ENCODE assay signal across 14 cellular contexts in genomic region chr9:18596920-18597319, GRCh38.
DNase-seq lines count a peak whose midpoint lies in the region; ATAC-seq and TF ChIP-seq lines count a peak whose summit lies in the region.
"Had no signal": no experiment of that assay in that cellular context is flagged by ENCODE, and none has a peak within 500 bp of the region (broad histone marks: within the 10 kb centered on the region; RNA-seq: fewer than 3 reads in every experiment).

No MANE protein-coding gene starts in this region.

- H3K27me3 ChIP-seq in osteoblast (ENCODE audit: insufficient read depth, low read length) = no peaks in the 10 kb centered on the region
- H3K27me3 ChIP-seq in CD8-positive, alpha-beta T cell (ENCODE audit: insufficient read depth, low read length) = no peaks in the 10 kb centered on the region
- H3K27me3 ChIP-seq: BLaER1, heart right ventricle had no signal

- H3K36me3 Mint-ChIP-seq in CD8-positive, alpha-beta T cell = no peaks in the 10 kb centered on the region
- no peaks in the 10 kb centered on the region for H3K36me3 Mint-ChIP-seq in osteocyte (ENCODE audit: unreplicated experiment)

- H3K36me3 ChIP-seq in osteoblast (ENCODE audit: insufficient read depth, low read length) = peaks cover 13% of the 10 kb centered on the region
- no peaks in the 10 kb centered on the region for H3K36me3 ChIP-seq in CD8-positive, alpha-beta T cell (ENCODE audit: insufficient read depth, low read length)
- H3K36me3 ChIP-seq: BLaER1, heart right ventricle had no signal

- TF ChIP-seq CTCF in cardiac fibroblast (IDR thresholded peaks at IDR 0.05; ENCODE audit: low read depth, low read length) (no peak), osteoblast (IDR thresholded peaks at IDR 0.05; ENCODE audit: extremely low read depth, low read depth, low read length) (no peak), osteocyte (IDR thresholded peaks at IDR 0.05) (no peak)
- no peak for TF ChIP-seq CTCF in CD8-positive, alpha-beta T cell (IDR thresholded peaks at IDR 0.05)

- H3K4me1 Mint-ChIP-seq in CD8-positive, alpha-beta T cell (ENCODE audit: low read depth) = no peaks in the 10 kb centered on the region
- H3K4me1 Mint-ChIP-seq in osteocyte (ENCODE audit: unreplicated experiment) = no peaks in the 10 kb centered on the region
- H3K4me1 Mint-ChIP-seq: central memory CD8-positive, alpha-beta T cell; mesothelial cell of epicardium had no signal

- no peak overlapping the region for H2AFZ ChIP-seq in osteoblast (ENCODE audit: low read length)

- no peak overlapping the region for H3K4me3 Mint-ChIP-seq in CD8-positive, alpha-beta T cell
- no peak overlapping the region for H3K4me3 Mint-ChIP-seq in osteocyte (ENCODE audit: unreplicated experiment)
- H3K4me3 Mint-ChIP-seq: activated T-cell treated with anti-CD3 and anti-CD28 coated beads, Interleukin-2, amount 50 U/mL, for 72 hours; central memory CD8-positive, alpha-beta T cell; mesothelial cell of epicardium had no signal

- CTCF ChIA-PET in CD8-positive, alpha-beta T cell (lab: Charles Lee) = no interaction called here

- POLR2A ChIA-PET in CD8-positive, alpha-beta T cell (lab: Charles Lee) = no interaction called here

- H3K4me2 ChIP-seq in osteoblast (ENCODE audit: insufficient read depth, low read length) = no peak overlapping the region
- H3K4me2 ChIP-seq: BLaER1 had no signal

- ATAC-seq in CD8-positive, alpha-beta T cell = no peak
- no peak for ATAC-seq in GM18868 (IDR thresholded peaks at IDR 0.05; ENCODE audit: unreplicated experiment)
- ATAC-seq: activated T-cell treated with anti-CD3 and anti-CD28 coated beads, Interleukin-2, amount 50 U/mL, for 72 hours; heart right ventricle had no signal

- H3K4me3 ChIP-seq in cardiac fibroblast (replicated peaks in 1 of 2; ENCODE audit: low read depth in 2 of 2, low read length in 2 of 2) = no peak overlapping the region
- no peak overlapping the region for H3K4me3 ChIP-seq in osteoblast (ENCODE audit: insufficient read depth, low read length)
- no peak overlapping the region for H3K4me3 ChIP-seq in CD8-positive, alpha-beta T cell (ENCODE audit: low read depth, low read length)
- H3K4me3 ChIP-seq: BLaER1, heart right ventricle had no signal

- intact Hi-C loops in CD8-positive, alpha-beta T cell (cut with DNase I, micrococcal nuclease) = no loop called here

- peaks cover 61% of the 10 kb centered on the region for H3K79me2 ChIP-seq in osteoblast (ENCODE audit: insufficient read depth, low read length)

- H3K27me3 Mint-ChIP-seq in CD8-positive, alpha-beta T cell (ENCODE audit: low read depth) = no peaks in the 10 kb centered on the region
- no peaks in the 10 kb centered on the region for H3K27me3 Mint-ChIP-seq in osteocyte (ENCODE audit: unreplicated experiment)
- H3K27me3 Mint-ChIP-seq: central memory CD8-positive, alpha-beta T cell had no signal

- peak overlapping the region; percentile 35 for H3K27ac ChIP-seq in osteoblast (ENCODE audit: low read depth, low read length)
- no peak overlapping the region for H3K27ac ChIP-seq in CD8-positive, alpha-beta T cell (ENCODE audit: low read depth, low read length)
- H3K27ac ChIP-seq: BLaER1 had no signal

- H4K20me1 ChIP-seq in osteoblast (ENCODE audit: insufficient read depth, low read length) = no peaks in the 10 kb centered on the region
- H4K20me1 ChIP-seq: BLaER1 had no signal

- peaks cover 21% of the 10 kb centered on the region for H3K9me3 Mint-ChIP-seq in CD8-positive, alpha-beta T cell
- peaks cover 4% of the 10 kb centered on the region for H3K9me3 Mint-ChIP-seq in osteocyte (ENCODE audit: unreplicated experiment)

- peak; percentile 39 for DNase-seq in GM03348 (ENCODE audit: low spot score)
- DNase-seq in NCI-H226 = peak; percentile 44
- DNase-seq in cardiac fibroblast (ENCODE audit: low read depth in 2 of 2) = peak; percentile 55 to 79
- DNase-seq in osteoblast (ENCODE audit: insufficient read length, low spot score, missing footprints) = no peak
- no peak for DNase-seq in CD8-positive, alpha-beta T cell
- no peak for DNase-seq in RPMI8226
- DNase-seq in osteocyte (ENCODE audit: extremely low spot score, unreplicated experiment) = no peak
- DNase-seq: activated T-cell treated with anti-CD3 and anti-CD28 coated beads, Interleukin-2, amount 50 U/mL, for 72 hours; heart right ventricle; kidney glomerular epithelial cell had no signal

- no peaks in the 10 kb centered on the region for H3K9me3 ChIP-seq in osteoblast (ENCODE audit: low read depth, low read length)
- H3K9me3 ChIP-seq in CD8-positive, alpha-beta T cell (ENCODE audit: low read length) = no peaks in the 10 kb centered on the region

- H3K4me1 ChIP-seq in osteoblast (ENCODE audit: insufficient read depth, low read length) = peaks cover 41% of the 10 kb centered on the region
- H3K4me1 ChIP-seq in CD8-positive, alpha-beta T cell (ENCODE audit: insufficient read depth, low read length) = no peaks in the 10 kb centered on the region
- H3K4me1 ChIP-seq: BLaER1 had no signal

- H3K27ac Mint-ChIP-seq in CD8-positive, alpha-beta T cell = no peak overlapping the region
- H3K27ac Mint-ChIP-seq in osteocyte (ENCODE audit: unreplicated experiment) = no peak overlapping the region
- H3K27ac Mint-ChIP-seq: activated T-cell treated with anti-CD3 and anti-CD28 coated beads, Interleukin-2, amount 50 U/mL, for 72 hours; mesothelial cell of epicardium had no signal

Comparison
In these comparisons a context has a peak if more than half of its experiments do, and no peak if none do; other contexts are left out.
1. DNase-seq: peak in GM03348 (single experiment), NCI-H226 (single experiment) and cardiac fibroblast (2 of 2); none in osteoblast (single experiment), CD8-positive, alpha-beta T cell (0 of 7), RPMI8226 (single experiment) and osteocyte (single experiment).